8 cellular contexts compared by ENCODE assay signal in genomic region chr14:24279301-24280186, GRCh38. TPM values are rescaled to one million over a fixed set of nuclear protein-coding genes. Genes with fewer than 3 reads are reported as not detected.
DNase-seq lines count a peak whose midpoint lies in the region; ATAC-seq and TF ChIP-seq lines count a peak whose summit lies in the region.

No MANE protein-coding gene starts in this region.

- H3K4me3 Mint-ChIP-seq in CD8-positive, alpha-beta T cell, result no peak overlapping the region
- no peak overlapping the region for H3K4me3 Mint-ChIP-seq in activated T-helper 1 cell treated with anti-CD3 and anti-CD28 coated beads, Interleukin-12 subunit alpha, Interleukin-12 subunit beta, Interleukin-2, Interleukin-4 antibody, amounts not matched to agents 30 ng/mL and 10 ng/mL and 1 ng/mL, durations not matched to agents 14 hours and 24 hours and 36 hours

- peak; percentile 27 for TF ChIP-seq CTCF in CD8-positive, alpha-beta T cell (IDR thresholded peaks at IDR 0.05)
- TF ChIP-seq CTCF in gastrocnemius medialis (IDR thresholded peaks at IDR 0.05 in 4 of 5, conservative IDR thresholded peaks at IDR 0.05 in 1 of 5) (no peak), gastroesophageal sphincter (IDR thresholded peaks at IDR 0.05) (no peak)

- no peaks in the 10 kb centered on the region for H3K27me3 ChIP-seq in CD8-positive, alpha-beta T cell (ENCODE audit: insufficient read depth, low read length)
- H3K27me3 ChIP-seq in gastrocnemius medialis, result no peaks in the 10 kb centered on the region
- no peaks in the 10 kb centered on the region for H3K27me3 ChIP-seq in gastroesophageal sphincter

- peak in 4 of 7 experiments; percentile 3 to 66 (median 34) for DNase-seq in CD8-positive, alpha-beta T cell
- peak; percentile 61 for DNase-seq in NCI-H1694 treated with DMSO at 0.1 percent for 48 hours (lab: John Stamatoyannopoulos, UW)
- peak; percentile 30 for DNase-seq in activated T-helper 1 cell treated with anti-CD3 and anti-CD28 coated beads, Interleukin-12 subunit alpha, Interleukin-12 subunit beta, Interleukin-2, Interleukin-4 antibody, amounts not matched to agents 30 ng/mL and 10 ng/mL and 1 ng/mL, durations not matched to agents 14 hours and 24 hours and 36 hours (ENCODE audit: low spot score)
- DNase-seq in kidney tubule cell (ENCODE audit: low spot score), result peak; percentile 72
- no peak for DNase-seq in gastrocnemius medialis

- H3K9me3 ChIP-seq in CD8-positive, alpha-beta T cell (ENCODE audit: low read length), result no peaks in the 10 kb centered on the region
- no peaks in the 10 kb centered on the region for H3K9me3 ChIP-seq in gastrocnemius medialis
- H3K9me3 ChIP-seq in gastroesophageal sphincter, result no peaks in the 10 kb centered on the region

- intact Hi-C loops in CD8-positive, alpha-beta T cell (cut with DNase I, micrococcal nuclease), result loop anchor here in 1 of 2 experiments (10.0 kb wide), 1 partner anchor 725 kb away; the partner anchor contains the start of genes THTPA and ZFHX2
- intact Hi-C loops in activated T-helper 1 cell treated with anti-CD3 and anti-CD28 coated beads, Interleukin-12 subunit alpha, Interleukin-12 subunit beta, Interleukin-2, Interleukin-4 antibody, amounts not matched to agents 30 ng/mL and 10 ng/mL and 1 ng/mL, durations not matched to agents 14 hours and 24 hours and 36 hours (cut with micrococcal nuclease), result loop anchor here (1.0 kb wide), 2 partner anchors 10 to 17 kb away; no protein-coding TSS in a partner anchor
- intact Hi-C loops in gastrocnemius medialis (cut with DNase I; ENCODE audit: low total_unique reads), result no loop called here

- no peaks in the 10 kb centered on the region for H3K27me3 Mint-ChIP-seq in CD8-positive, alpha-beta T cell (ENCODE audit: low read depth)
- peaks cover 5% of the 10 kb centered on the region for H3K27me3 Mint-ChIP-seq in activated T-helper 1 cell treated with anti-CD3 and anti-CD28 coated beads, Interleukin-12 subunit alpha, Interleukin-12 subunit beta, Interleukin-2, Interleukin-4 antibody, amounts not matched to agents 30 ng/mL and 10 ng/mL and 1 ng/mL, durations not matched to agents 14 hours and 24 hours and 36 hours (ENCODE audit: insufficient read depth)

- H3K4me1 Mint-ChIP-seq in CD8-positive, alpha-beta T cell (ENCODE audit: low read depth), result peaks cover 22% of the 10 kb centered on the region
- H3K4me1 Mint-ChIP-seq in activated T-helper 1 cell treated with anti-CD3 and anti-CD28 coated beads, Interleukin-12 subunit alpha, Interleukin-12 subunit beta, Interleukin-2, Interleukin-4 antibody, amounts not matched to agents 30 ng/mL and 10 ng/mL and 1 ng/mL, durations not matched to agents 14 hours and 24 hours and 36 hours (ENCODE audit: low read depth), result peaks cover 35% of the 10 kb centered on the region

- no peaks in the 10 kb centered on the region for H3K36me3 ChIP-seq in CD8-positive, alpha-beta T cell (ENCODE audit: insufficient read depth, low read length)
- H3K36me3 ChIP-seq in gastrocnemius medialis (no peaks in the 10 kb centered on the region), gastroesophageal sphincter (no peaks in the 10 kb centered on the region)

- H3K27ac ChIP-seq in CD8-positive, alpha-beta T cell (ENCODE audit: low read depth, low read length), result no peak overlapping the region
- H3K27ac ChIP-seq in gastrocnemius medialis, result no peak overlapping the region
- H3K27ac ChIP-seq in gastroesophageal sphincter, result no peak overlapping the region

- no peak for TF ChIP-seq EP300 in gastroesophageal sphincter (IDR thresholded peaks at IDR 0.05)

- peak overlapping the region; percentile 89 for H3K27ac Mint-ChIP-seq in CD8-positive, alpha-beta T cell
- peak overlapping the region; percentile 72 for H3K27ac Mint-ChIP-seq in activated T-helper 1 cell treated with anti-CD3 and anti-CD28 coated beads, Interleukin-12 subunit alpha, Interleukin-12 subunit beta, Interleukin-2, Interleukin-4 antibody, amounts not matched to agents 30 ng/mL and 10 ng/mL and 1 ng/mL, durations not matched to agents 14 hours and 24 hours and 36 hours

- no peak overlapping the region for H3K4me3 ChIP-seq in CD8-positive, alpha-beta T cell (ENCODE audit: low read depth, low read length)
- H3K4me3 ChIP-seq in gastrocnemius medialis (no peak overlapping the region), gastroesophageal sphincter (no peak overlapping the region)

- no peaks in the 10 kb centered on the region for H3K36me3 Mint-ChIP-seq in CD8-positive, alpha-beta T cell
- peaks cover 6% of the 10 kb centered on the region for H3K36me3 Mint-ChIP-seq in activated T-helper 1 cell treated with anti-CD3 and anti-CD28 coated beads, Interleukin-12 subunit alpha, Interleukin-12 subunit beta, Interleukin-2, Interleukin-4 antibody, amounts not matched to agents 30 ng/mL and 10 ng/mL and 1 ng/mL, durations not matched to agents 14 hours and 24 hours and 36 hours (ENCODE audit: low read depth)

- ATAC-seq in CD8-positive, alpha-beta T cell, result peak; percentile 88
- ATAC-seq in GM21367 (IDR thresholded peaks at IDR 0.05; ENCODE audit: unreplicated experiment) (peak; percentile 48), HG03457 (IDR thresholded peaks at IDR 0.05; ENCODE audit: unreplicated experiment) (no peak), gastrocnemius medialis (no peak), gastroesophageal sphincter (no peak)

- CTCF ChIA-PET in CD8-positive, alpha-beta T cell (lab: Charles Lee), result interaction anchor here (1.0 to 2.2 kb wide), 4 partner anchors 17 to 54 kb away, joined by 3 to 9 read pairs (median 3); no protein-coding TSS in a partner anchor

- TF ChIP-seq POLR2A in gastrocnemius medialis (IDR thresholded peaks at IDR 0.05) (no peak), gastroesophageal sphincter (IDR thresholded peaks at IDR 0.05) (no peak)

- no peaks in the 10 kb centered on the region for H3K9me3 Mint-ChIP-seq in CD8-positive, alpha-beta T cell
- H3K9me3 Mint-ChIP-seq in activated T-helper 1 cell treated with anti-CD3 and anti-CD28 coated beads, Interleukin-12 subunit alpha, Interleukin-12 subunit beta, Interleukin-2, Interleukin-4 antibody, amounts not matched to agents 30 ng/mL and 10 ng/mL and 1 ng/mL, durations not matched to agents 14 hours and 24 hours and 36 hours, result no peaks in the 10 kb centered on the region

- whole genome bisulfite sequencing in gastroesophageal sphincter (ENCODE audit: low coverage in 1 of 2), 2 donors, result 59 to 87% methylated on average over 5 to 6 of the region's 11 CpGs

- in situ Hi-C loops in gastrocnemius medialis (cut with MboI; ENCODE audit: low sequenced_read_pairs in 4 of 4), result no loop called here

- POLR2A ChIA-PET in CD8-positive, alpha-beta T cell (lab: Charles Lee), result interaction anchor here (1.0 kb wide), 1 partner anchor 32 kb away, joined by 3 read pairs; no protein-coding TSS in a partner anchor

- H3K4me1 ChIP-seq in CD8-positive, alpha-beta T cell (ENCODE audit: insufficient read depth, low read length), result peaks cover 16% of the 10 kb centered on the region
- H3K4me1 ChIP-seq in gastrocnemius medialis, result no peaks in the 10 kb centered on the region
- H3K4me1 ChIP-seq in gastroesophageal sphincter, result no peaks in the 10 kb centered on the region

RNA-seq across cellular contexts. Expression of gene RABGGTA, which starts 8.1 kb away (rescaled TPM):
- 10 to 100 TPM; 59.1 to 65.9 TPM for total RNA-seq in CD8-positive, alpha-beta T cell
- 52.2 and 54.4 TPM in 2 replicates for total RNA-seq in activated T-helper 1 cell treated with anti-CD3 and anti-CD28 coated beads, Interleukin-12 subunit alpha, Interleukin-12 subunit beta, Interleukin-2, Interleukin-4 antibody, amounts not matched to agents 30 ng/mL and 10 ng/mL and 1 ng/mL, durations not matched to agents 14 hours and 24 hours and 36 hours
- total RNA-seq in gastrocnemius medialis (10 to 100 TPM; 20.9 to 32.8 (median 28.0) TPM), gastroesophageal sphincter (10 to 100 TPM; 12.9 to 27.6 (median 16.5) TPM)

RNA-seq across cellular contexts. Expression of gene TGM1, which starts 16.6 kb away (rescaled TPM):
- 1 to 10 TPM; 3.6 to 3.8 TPM for total RNA-seq in CD8-positive, alpha-beta T cell
- 4.1 and 4.8 TPM in 2 replicates for total RNA-seq in activated T-helper 1 cell treated with anti-CD3 and anti-CD28 coated beads, Interleukin-12 subunit alpha, Interleukin-12 subunit beta, Interleukin-2, Interleukin-4 antibody, amounts not matched to agents 30 ng/mL and 10 ng/mL and 1 ng/mL, durations not matched to agents 14 hours and 24 hours and 36 hours
- total RNA-seq in gastrocnemius medialis (under 1 TPM in 1 of 4 donors, not detected in 3; 0.20 TPM), gastroesophageal sphincter (10 to 100 TPM in 1 of 4 donors, 1 to 10 TPM in 3; 1.3 to 43.3 (median 6.3) TPM)

RNA-seq across cellular contexts. Expression of gene DHRS1, which starts 20.0 kb away (rescaled TPM):
- total RNA-seq in CD8-positive, alpha-beta T cell, result 10 to 100 TPM; 24.3 to 28.5 TPM
- total RNA-seq in activated T-helper 1 cell treated with anti-CD3 and anti-CD28 coated beads, Interleukin-12 subunit alpha, Interleukin-12 subunit beta, Interleukin-2, Interleukin-4 antibody, amounts not matched to agents 30 ng/mL and 10 ng/mL and 1 ng/mL, durations not matched to agents 14 hours and 24 hours and 36 hours, result 7.5 TPM in 2 replicates
- total RNA-seq in gastrocnemius medialis (10 to 100 TPM in 2 of 4 donors, 1 to 10 TPM in 2; 1.9 to 12.2 (median 8.2) TPM), gastroesophageal sphincter (10 to 100 TPM in 3 of 4 donors, 1 to 10 TPM in 1; 8.2 to 33.0 (median 17.7) TPM)

RNA-seq across cellular contexts. Expression of gene NOP9, which starts 20.1 kb away (rescaled TPM):
- 10 to 100 TPM; 35.6 to 35.8 TPM for total RNA-seq in CD8-positive, alpha-beta T cell
- 49.3 and 52.6 TPM in 2 replicates for total RNA-seq in activated T-helper 1 cell treated with anti-CD3 and anti-CD28 coated beads, Interleukin-12 subunit alpha, Interleukin-12 subunit beta, Interleukin-2, Interleukin-4 antibody, amounts not matched to agents 30 ng/mL and 10 ng/mL and 1 ng/mL, durations not matched to agents 14 hours and 24 hours and 36 hours
- 10 to 100 TPM; 27.2 to 43.5 (median 32.2) TPM for total RNA-seq in gastrocnemius medialis
- total RNA-seq in gastroesophageal sphincter, result 10 to 100 TPM; 19.4 to 29.2 (median 22.8) TPM

RNA-seq across cellular contexts. Expression of gene CIDEB, which starts 28.2 kb away (rescaled TPM):
- 10 to 100 TPM; 11.8 to 13.4 TPM for total RNA-seq in CD8-positive, alpha-beta T cell
- total RNA-seq in activated T-helper 1 cell treated with anti-CD3 and anti-CD28 coated beads, Interleukin-12 subunit alpha, Interleukin-12 subunit beta, Interleukin-2, Interleukin-4 antibody, amounts not matched to agents 30 ng/mL and 10 ng/mL and 1 ng/mL, durations not matched to agents 14 hours and 24 hours and 36 hours, result 18.1 and 18.7 TPM in 2 replicates
- total RNA-seq in gastrocnemius medialis (1 to 10 TPM in 1 of 4 donors, under 1 TPM in 3; 0.39 to 1.5 (median 0.88) TPM), gastroesophageal sphincter (10 to 100 TPM in 2 of 4 donors, 1 to 10 TPM in 2; 4.9 to 12.5 (median 9.5) TPM)

Comparison
In these comparisons a context has a peak if more than half of its experiments do, and no peak if none do; other contexts are left out.
1. ATAC-seq: peak in CD8-positive, alpha-beta T cell (single experiment) and GM21367 (single experiment); none in HG03457 (single experiment), gastrocnemius medialis (0 of 2) and gastroesophageal sphincter (single experiment).
2. DNase-seq: peak in CD8-positive, alpha-beta T cell (4 of 7), NCI-H1694 treated with DMSO at 0.1 percent for 48 hours (single experiment), activated T-helper 1 cell treated with anti-CD3 and anti-CD28 coated beads, Interleukin-12 subunit alpha, Interleukin-12 subunit beta, Interleukin-2, Interleukin-4 antibody, amounts not matched to agents 30 ng/mL and 10 ng/mL and 1 ng/mL, durations not matched to agents 14 hours and 24 hours and 36 hours (single experiment) and kidney tubule cell (single experiment); none in gastrocnemius medialis (0 of 2).